In the genomic region with DNA sequence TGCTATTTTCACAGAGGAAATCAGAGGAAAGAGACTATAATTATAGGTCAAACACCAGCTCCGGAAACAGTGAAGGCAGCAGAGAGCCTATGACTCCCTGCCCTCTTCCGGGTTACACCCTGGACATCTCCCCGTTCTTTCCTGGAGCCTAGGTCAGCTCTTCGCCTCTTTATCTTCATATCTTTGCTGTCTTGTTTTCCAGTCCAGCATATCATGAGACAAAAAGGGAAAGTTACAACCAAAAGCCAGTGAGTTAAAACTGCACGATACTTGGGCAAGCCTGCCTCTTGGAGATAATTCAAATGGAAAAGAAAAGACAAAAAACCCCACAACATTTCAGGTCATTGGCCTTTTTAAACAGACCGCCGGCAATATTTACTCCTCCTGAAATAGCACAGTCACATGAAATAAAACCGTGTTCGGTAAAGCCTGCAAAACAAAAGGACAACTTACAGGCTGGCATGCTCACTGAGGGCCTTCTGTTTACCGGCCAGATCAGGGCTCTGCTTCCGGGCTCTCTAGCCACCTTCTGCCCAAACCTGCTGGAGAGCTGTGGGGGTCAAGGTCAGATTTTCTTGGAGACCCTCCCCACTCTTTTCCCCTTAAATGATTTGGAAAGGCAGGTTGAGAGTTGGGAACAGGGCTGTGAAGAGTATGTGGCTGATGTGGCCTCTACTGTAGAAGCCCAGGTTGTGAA, we compare ENCODE assay signal across 8 cellular contexts. TPM values are rescaled to one million over a fixed set of nuclear protein-coding genes. Genes with fewer than 3 reads are reported as not detected.
DNase-seq lines count a peak whose midpoint lies in the region; ATAC-seq lines count a peak whose summit lies in the region.

No MANE protein-coding gene starts in this region.

- ATAC-seq in effector memory CD8-positive, alpha-beta T cell (replicated peaks): peak; percentile 49
- ATAC-seq in HG03095 (IDR thresholded peaks at IDR 0.05; ENCODE audit: unreplicated experiment): no peak
- no peak for ATAC-seq in HG03342 (IDR thresholded peaks at IDR 0.05; ENCODE audit: unreplicated experiment)

- no peaks in the 10 kb centered on the region for H3K9me3 Mint-ChIP-seq in activated naive CD8-positive, alpha-beta T cell (ENCODE audit: low read depth)
- H3K9me3 Mint-ChIP-seq in activated naive CD8-positive, alpha-beta T cell treated with anti-CD3 and anti-CD28 coated beads for 36 hours: no peaks in the 10 kb centered on the region
- H3K9me3 Mint-ChIP-seq in effector memory CD8-positive, alpha-beta T cell: no peaks in the 10 kb centered on the region

- H3K27ac Mint-ChIP-seq in activated naive CD8-positive, alpha-beta T cell: no peak overlapping the region
- no peak overlapping the region for H3K27ac Mint-ChIP-seq in activated naive CD8-positive, alpha-beta T cell treated with anti-CD3 and anti-CD28 coated beads for 36 hours
- peak overlapping the region in 1 of 2 donors; percentile 73 for H3K27ac Mint-ChIP-seq in effector memory CD8-positive, alpha-beta T cell

- H3K36me3 Mint-ChIP-seq in activated naive CD8-positive, alpha-beta T cell: peaks cover 4% of the 10 kb centered on the region
- no peaks in the 10 kb centered on the region for H3K36me3 Mint-ChIP-seq in activated naive CD8-positive, alpha-beta T cell treated with anti-CD3 and anti-CD28 coated beads for 36 hours
- peaks cover 4% of the 10 kb centered on the region for H3K36me3 Mint-ChIP-seq in effector memory CD8-positive, alpha-beta T cell (ENCODE audit: insufficient read depth)

- H3K27me3 Mint-ChIP-seq in activated naive CD8-positive, alpha-beta T cell: peaks cover 4% of the 10 kb centered on the region
- H3K27me3 Mint-ChIP-seq in activated naive CD8-positive, alpha-beta T cell treated with anti-CD3 and anti-CD28 coated beads for 36 hours: peaks cover 13% of the 10 kb centered on the region
- H3K27me3 Mint-ChIP-seq in effector memory CD8-positive, alpha-beta T cell: no peaks in the 10 kb centered on the region

- DNase-seq in activated naive CD8-positive, alpha-beta T cell treated with anti-CD3 and anti-CD28 coated beads for 36 hours: no peak
- no peak for DNase-seq in effector memory CD8-positive, alpha-beta T cell
- DNase-seq in medulla oblongata (ENCODE audit: extremely low spot score) (peak; percentile 37), NCI-H748 (lab: John Stamatoyannopoulos, UW; ENCODE audit: unreplicated experiment) (no peak), GM19240 (ENCODE audit: insufficient read length, low spot score) (no peak)

- peak overlapping the region; percentile 21 for H3K4me3 Mint-ChIP-seq in activated naive CD8-positive, alpha-beta T cell
- H3K4me3 Mint-ChIP-seq in activated naive CD8-positive, alpha-beta T cell treated with anti-CD3 and anti-CD28 coated beads for 36 hours: no peak overlapping the region
- peak overlapping the region in 1 of 2 donors; percentile 63 for H3K4me3 Mint-ChIP-seq in effector memory CD8-positive, alpha-beta T cell

- peaks cover 2% of the 10 kb centered on the region for H3K4me1 Mint-ChIP-seq in activated naive CD8-positive, alpha-beta T cell (ENCODE audit: low read depth)
- peaks cover 9% of the 10 kb centered on the region for H3K4me1 Mint-ChIP-seq in activated naive CD8-positive, alpha-beta T cell treated with anti-CD3 and anti-CD28 coated beads for 36 hours
- peaks cover 6 to 10% of the 10 kb centered on the region in 2 donors for H3K4me1 Mint-ChIP-seq in effector memory CD8-positive, alpha-beta T cell (ENCODE audit: low read depth in 2 of 2)

RNA-seq across cellular contexts. Expression of a gene that starts 42.8 kb away (rescaled TPM):
- 10 to 100 TPM; 32.9 to 34.3 TPM for total RNA-seq in activated naive CD8-positive, alpha-beta T cell treated with anti-CD3 and anti-CD28 coated beads for 36 hours
